In the genomic region with DNA sequence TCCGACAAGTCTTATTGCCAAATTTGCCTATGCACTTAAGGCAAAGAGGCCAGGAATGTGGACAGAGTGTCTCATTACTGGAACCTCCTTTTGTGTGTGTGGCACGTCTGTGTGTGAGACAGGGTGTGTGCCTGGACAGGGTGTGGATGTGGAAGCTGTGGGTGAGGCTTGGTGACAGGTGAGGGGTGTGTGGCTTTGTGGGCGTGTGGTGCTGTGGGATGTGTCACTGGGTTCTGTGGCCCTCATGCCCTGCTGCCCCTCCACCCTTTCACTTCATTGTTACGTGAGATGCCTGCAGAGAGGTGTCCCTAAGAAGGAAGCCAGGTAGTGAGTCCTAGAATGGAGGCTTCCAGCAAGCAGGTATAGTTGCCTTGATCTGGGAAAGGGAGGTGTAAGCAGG, we compare ENCODE assay signal across 36 cellular contexts.
"Had no signal": no experiment of that assay in that cellular context is flagged by ENCODE, and none has a peak within 500 bp of the region (broad histone marks: within the 10 kb centered on the region; RNA-seq: fewer than 3 reads in every experiment).

No MANE protein-coding gene starts in this region.

- H3K27me3 ChIP-seq: adrenal gland, ascending aorta, breast epithelium, cardiac muscle cell, colonic mucosa, esophagus muscularis mucosa, foreskin keratinocyte, gastrocnemius medialis had no signal

- H3K36me3 ChIP-seq: adrenal gland, ascending aorta, breast epithelium, cardiac muscle cell, colonic mucosa, esophagus muscularis mucosa, gastrocnemius medialis, WERI-Rb-1 had no signal

- ATAC-seq: activated CD4-positive, CD25-positive, alpha-beta regulatory T cell treated with anti-CD3 and anti-CD28 coated beads, Interleukin-2, amount 50 U/mL, for 24 hours; activated CD8-positive, alpha-beta T cell treated with anti-CD3 and anti-CD28 coated beads for 36 hours; activated naive CD8-positive, alpha-beta T cell treated with anti-CD3 and anti-CD28 coated beads, Interleukin-2, amount 50 U/mL, for 24 hours; foreskin keratinocyte; gastrocnemius medialis; T-helper 17 cell had no signal

- H3K4me1 ChIP-seq: adrenal gland, ascending aorta, breast epithelium, colonic mucosa, esophagus muscularis mucosa, foreskin keratinocyte, gastrocnemius medialis had no signal

- DNase-seq: activated B cell treated with CpG ODN at 0.5 μM for 24 hours; activated CD4-positive, alpha-beta T cell treated with anti-CD3 and anti-CD28 coated beads for 48 hours; activated CD4-positive, alpha-beta T cell treated with anti-CD3 and anti-CD28 coated beads, Interleukin-2, amount 50 U/mL, for 1 hour; activated CD4-positive, alpha-beta T cell treated with anti-CD3 and anti-CD28 coated beads, Interleukin-2, amount 50 U/mL, for 48 hours; activated CD8-positive, alpha-beta memory T cell treated with anti-CD3 and anti-CD28 coated beads for 24 hours; activated CD8-positive, alpha-beta T cell treated with anti-CD3 and anti-CD28 coated beads for 36 hours; activated effector memory CD4-positive, alpha-beta T cell treated with anti-CD3 and anti-CD28 coated beads, Interleukin-2, amount 50 U/mL, for 16 hours; activated naive CD4-positive, alpha-beta T cell treated with anti-CD3 and anti-CD28 coated beads for 36 hours; activated naive CD8-positive, alpha-beta T cell treated with anti-CD3 and anti-CD28 coated beads for 36 hours; activated naive CD8-positive, alpha-beta T cell treated with anti-CD3 and anti-CD28 coated beads, Interleukin-2, amount 50 U/mL, for 24 hours; activated T-cell treated with anti-CD3 and anti-CD28 coated beads, Interleukin-2, amount 50 U/mL, for 1 hour; activated T-cell treated with anti-CD3 and anti-CD28 coated beads, Interleukin-2, amount 50 U/mL, for 48 hours; adrenal gland; amygdala; central memory CD4-positive, alpha-beta T cell; cerebellar nuclear complex; colonic mucosa; effector memory CD4-positive, alpha-beta T cell; endodermal cell; foreskin keratinocyte; gastrocnemius medialis; glutamatergic neuron; T-helper 1 cell; T-helper 17 cell; T1000; WERI-Rb-1 had no signal

- H3K4me3 ChIP-seq: adrenal gland, ascending aorta, breast epithelium, cardiac muscle cell, colonic mucosa, esophagus muscularis mucosa, gastrocnemius medialis had no signal

- H3K27ac ChIP-seq: adrenal gland, ascending aorta, breast epithelium, cardiac muscle cell, colonic mucosa, esophagus muscularis mucosa, foreskin keratinocyte, gastrocnemius medialis, WERI-Rb-1 had no signal

- H3K27me3 Mint-ChIP-seq: activated B cell treated with CpG ODN at 0.5 μM for 24 hours; activated naive CD8-positive, alpha-beta T cell treated with anti-CD3 and anti-CD28 coated beads, Interleukin-2, amount 50 U/mL, for 24 hours had no signal

- H3K27ac Mint-ChIP-seq: activated B cell treated with CpG ODN at 0.5 μM for 24 hours; activated CD8-positive, alpha-beta T cell treated with anti-CD3 and anti-CD28 coated beads for 36 hours; activated naive CD4-positive, alpha-beta T cell treated with anti-CD3 and anti-CD28 coated beads for 36 hours; activated naive CD4-positive, alpha-beta T cell treated with anti-CD3 and anti-CD28 coated beads, Interleukin-2, amount 50 U/mL, for 24 hours; activated naive CD8-positive, alpha-beta T cell treated with anti-CD3 and anti-CD28 coated beads for 36 hours; activated naive CD8-positive, alpha-beta T cell treated with anti-CD3 and anti-CD28 coated beads, Interleukin-2, amount 50 U/mL, for 24 hours; activated T-helper 1 cell treated with anti-CD3 and anti-CD28 coated beads, Interleukin-12 subunit alpha, Interleukin-12 subunit beta, Interleukin-2, Interleukin-4 antibody, amounts not matched to agents 30 ng/mL and 10 ng/mL and 1 ng/mL, durations not matched to agents 14 hours and 24 hours and 36 hours; activated T-helper 2 cell treated with anti-CD3 and anti-CD28 coated beads, Interferon-gamma antibody, Interleukin-2, Interleukin-4, amounts not matched to agents 10 μg/mL and 5 μg/mL and 100 μg/mL, durations not matched to agents 14 hours and 24 hours and 36 hours; brain; endodermal cell; T-helper 17 cell; T-helper 2 cell treated with Interferon-gamma antibody and Interleukin-4, amounts not matched to agents 5 μg/mL and 100 μg/mL, for 36 hours had no signal

- H3K4me3 Mint-ChIP-seq: activated B cell treated with CpG ODN at 0.5 μM for 24 hours; activated CD8-positive, alpha-beta T cell treated with anti-CD3 and anti-CD28 coated beads for 36 hours; activated naive CD4-positive, alpha-beta T cell treated with anti-CD3 and anti-CD28 coated beads for 36 hours; activated naive CD4-positive, alpha-beta T cell treated with anti-CD3 and anti-CD28 coated beads, Interleukin-2, amount 50 U/mL, for 24 hours; activated naive CD8-positive, alpha-beta T cell treated with anti-CD3 and anti-CD28 coated beads for 36 hours; activated naive CD8-positive, alpha-beta T cell treated with anti-CD3 and anti-CD28 coated beads, Interleukin-2, amount 50 U/mL, for 24 hours; activated T-helper 1 cell treated with anti-CD3 and anti-CD28 coated beads, Interleukin-12 subunit alpha, Interleukin-12 subunit beta, Interleukin-2, Interleukin-4 antibody, amounts not matched to agents 30 ng/mL and 10 ng/mL and 1 ng/mL, durations not matched to agents 14 hours and 24 hours and 36 hours; brain; endodermal cell; T-helper 17 cell; T-helper 2 cell treated with Interferon-gamma antibody and Interleukin-4, amounts not matched to agents 5 μg/mL and 100 μg/mL, for 36 hours had no signal

- H3K36me3 Mint-ChIP-seq: activated naive CD4-positive, alpha-beta T cell treated with anti-CD3 and anti-CD28 coated beads, Interleukin-2, amount 50 U/mL, for 24 hours; activated naive CD8-positive, alpha-beta T cell treated with anti-CD3 and anti-CD28 coated beads for 36 hours; brain had no signal

- H3K9me3 ChIP-seq: adrenal gland, ascending aorta, breast epithelium, colonic mucosa, esophagus muscularis mucosa, gastrocnemius medialis had no signal

- H3K9me3 Mint-ChIP-seq: activated B cell treated with CpG ODN at 0.5 μM for 24 hours; activated CD8-positive, alpha-beta T cell treated with anti-CD3 and anti-CD28 coated beads for 36 hours; activated naive CD4-positive, alpha-beta T cell treated with anti-CD3 and anti-CD28 coated beads for 36 hours; activated naive CD4-positive, alpha-beta T cell treated with anti-CD3 and anti-CD28 coated beads, Interleukin-2, amount 50 U/mL, for 24 hours; activated naive CD8-positive, alpha-beta T cell treated with anti-CD3 and anti-CD28 coated beads for 36 hours; activated naive CD8-positive, alpha-beta T cell treated with anti-CD3 and anti-CD28 coated beads, Interleukin-2, amount 50 U/mL, for 24 hours; activated T-helper 1 cell treated with anti-CD3 and anti-CD28 coated beads, Interleukin-12 subunit alpha, Interleukin-12 subunit beta, Interleukin-2, Interleukin-4 antibody, amounts not matched to agents 30 ng/mL and 10 ng/mL and 1 ng/mL, durations not matched to agents 14 hours and 24 hours and 36 hours; activated T-helper 2 cell treated with anti-CD3 and anti-CD28 coated beads, Interferon-gamma antibody, Interleukin-2, Interleukin-4, amounts not matched to agents 10 μg/mL and 5 μg/mL and 100 μg/mL, durations not matched to agents 14 hours and 24 hours and 36 hours; brain; endodermal cell; T-helper 2 cell treated with Interferon-gamma antibody and Interleukin-4, amounts not matched to agents 5 μg/mL and 100 μg/mL, for 36 hours had no signal

- H3K4me1 Mint-ChIP-seq: activated B cell treated with CpG ODN at 0.5 μM for 24 hours; activated naive CD4-positive, alpha-beta T cell treated with anti-CD3 and anti-CD28 coated beads, Interleukin-2, amount 50 U/mL, for 24 hours; activated naive CD8-positive, alpha-beta T cell treated with anti-CD3 and anti-CD28 coated beads for 36 hours; activated naive CD8-positive, alpha-beta T cell treated with anti-CD3 and anti-CD28 coated beads, Interleukin-2, amount 50 U/mL, for 24 hours; brain had no signal
